ENCODE assay signal across 8 cellular contexts in genomic region chr17:76264425-76264754, GRCh38. TPM values are rescaled to one million over a fixed set of nuclear protein-coding genes. Genes with fewer than 3 reads are reported as not detected.
A peak's percentile ranks its signal among the peaks of the same experiment; 100 is the strongest.
DNase-seq lines count a peak whose midpoint lies in the region; ATAC-seq and TF ChIP-seq lines count a peak whose summit lies in the region.

No MANE protein-coding gene starts in this region.

- no peak overlapping the region for H3K4me3 ChIP-seq in RWPE2 (ENCODE audit: severe bottlenecking)
- H3K4me3 ChIP-seq in fibroblast of villous mesenchyme (ENCODE audit: low read depth, low read length), result peak overlapping the region; percentile 40
- peak overlapping the region in 1 of 5 donors; percentile 28 for H3K4me3 ChIP-seq in subcutaneous abdominal adipose tissue (ENCODE audit: low read depth in 1 of 5, low read length in 5 of 5)

- H3K9ac ChIP-seq in subcutaneous abdominal adipose tissue (ENCODE audit: low read length in 5 of 5), result peak overlapping the region in 2 of 5 donors; percentile 24 to 41

- H3K27me3 ChIP-seq in RWPE2 (ENCODE audit: insufficient read depth, poor library complexity, severe bottlenecking) (no peaks in the 10 kb centered on the region), subcutaneous abdominal adipose tissue (ENCODE audit: control insufficient read depth in 5 of 5, insufficient read depth in 4 of 5, low read length in 5 of 5) (no peaks in the 10 kb centered on the region)

- no peak for DNase-seq in activated CD4-positive, alpha-beta T cell treated with anti-CD3 and anti-CD28 coated beads, Interleukin-2, amount 10 ng/mL, durations not matched to agents 7 days and 5 days
- DNase-seq in activated CD4-positive, alpha-beta T cell treated with anti-CD3 and anti-CD28 coated beads, Interleukin-2, amount 50 U/mL, for 48 hours, result no peak
- DNase-seq in RWPE2 (ENCODE audit: low spot score) (no peak), fibroblast of villous mesenchyme (ENCODE audit: low read depth) (no peak), inferior parietal cortex (ENCODE audit: extremely low spot score) (no peak)

- peaks cover 57% of the 10 kb centered on the region for H3K4me1 Mint-ChIP-seq in activated CD4-positive, alpha-beta T cell treated with anti-CD3 and anti-CD28 coated beads, Interleukin-2, amount 10 ng/mL, durations not matched to agents 7 days and 5 days

- peak overlapping the region; percentile 89 for H3K27ac Mint-ChIP-seq in activated CD4-positive, alpha-beta T cell treated with anti-CD3 and anti-CD28 coated beads, Interleukin-2, amount 10 ng/mL, durations not matched to agents 7 days and 5 days

- no peaks in the 10 kb centered on the region for H3K9me3 Mint-ChIP-seq in activated CD4-positive, alpha-beta T cell treated with anti-CD3 and anti-CD28 coated beads, Interleukin-2, amount 10 ng/mL, durations not matched to agents 7 days and 5 days

- no peaks in the 10 kb centered on the region for H3K27me3 Mint-ChIP-seq in activated CD4-positive, alpha-beta T cell treated with anti-CD3 and anti-CD28 coated beads, Interleukin-2, amount 10 ng/mL, durations not matched to agents 7 days and 5 days

- peaks cover 44% of the 10 kb centered on the region for H3K4me1 ChIP-seq in RWPE2 (ENCODE audit: insufficient read depth, poor library complexity, severe bottlenecking)
- peaks cover 8 to 66% (median 56%) of the 10 kb centered on the region in 5 donors for H3K4me1 ChIP-seq in subcutaneous abdominal adipose tissue (ENCODE audit: control insufficient read depth in 5 of 5, insufficient read depth in 5 of 5, low read length in 5 of 5)

- H3K27ac ChIP-seq in RWPE2 (ENCODE audit: poor library complexity, severe bottlenecking), result peak overlapping the region; percentile 75
- H3K27ac ChIP-seq in subcutaneous abdominal adipose tissue (ENCODE audit: low read depth, low read length), result peak overlapping the region; percentile 47

- TF ChIP-seq CTCF in RWPE2 (IDR thresholded peaks at IDR 0.05; ENCODE audit: poor library complexity, severe bottlenecking) (no peak), fibroblast of villous mesenchyme (IDR thresholded peaks at IDR 0.05; ENCODE audit: insufficient read depth, low read depth, low read length) (no peak)

- peak overlapping the region; percentile 73 for H3K4me3 Mint-ChIP-seq in activated CD4-positive, alpha-beta T cell treated with anti-CD3 and anti-CD28 coated beads, Interleukin-2, amount 10 ng/mL, durations not matched to agents 7 days and 5 days

- CTCF ChIA-PET in activated CD4-positive, alpha-beta T cell treated with anti-CD3 and anti-CD28 coated beads, Interleukin-2, amount 10 ng/mL, durations not matched to agents 7 days and 5 days (lab: Charles Lee), result interaction anchor here (0.6 to 5.7 kb wide), 12 partner anchors 11 to 821 kb away, joined by 3 to 40 read pairs (median 4); partner anchors contain the start of gene TRIM65

- peaks cover 38% of the 10 kb centered on the region for H3K36me3 Mint-ChIP-seq in activated CD4-positive, alpha-beta T cell treated with anti-CD3 and anti-CD28 coated beads, Interleukin-2, amount 10 ng/mL, durations not matched to agents 7 days and 5 days (ENCODE audit: low read depth)

- no peak for ATAC-seq in RWPE2 (ENCODE audit: low read depth)
- ATAC-seq in GM19467 (IDR thresholded peaks at IDR 0.05; ENCODE audit: unreplicated experiment), result no peak
- no peak for ATAC-seq in GM21360 (IDR thresholded peaks at IDR 0.05; ENCODE audit: unreplicated experiment)

- H3K36me3 ChIP-seq in RWPE2 (ENCODE audit: low read depth) (peaks cover 16% of the 10 kb centered on the region), subcutaneous abdominal adipose tissue (ENCODE audit: control insufficient read depth in 5 of 5, insufficient read depth in 5 of 5, low read length in 5 of 5) (peaks cover 0 to 9% (median 3%) of the 10 kb centered on the region in 5 donors)

- POLR2A ChIA-PET in activated CD4-positive, alpha-beta T cell treated with anti-CD3 and anti-CD28 coated beads, Interleukin-2, amount 10 ng/mL, durations not matched to agents 7 days and 5 days (lab: Charles Lee), result interaction anchor here (0.7 to 2.1 kb wide), 9 partner anchors 13 to 480 kb away, joined by 3 to 27 read pairs (median 4); partner anchors contain the start of gene UNK

- H3K9me3 ChIP-seq in RWPE2 (ENCODE audit: severe bottlenecking) (no peaks in the 10 kb centered on the region), subcutaneous abdominal adipose tissue (ENCODE audit: control insufficient read depth in 5 of 5, low read length in 5 of 5) (no peaks in the 10 kb centered on the region)

RNA-seq across cellular contexts. Expression of gene UBALD2, which starts 0.8 kb away (rescaled TPM):
- total RNA-seq in activated CD4-positive, alpha-beta T cell treated with anti-CD3 and anti-CD28 coated beads, Interleukin-2, amount 10 ng/mL, durations not matched to agents 7 days and 5 days, result 100 to 1,000 TPM; 319 to 399 TPM
- 5.5 and 5.6 TPM in 2 replicates for total RNA-seq in fibroblast of villous mesenchyme

RNA-seq across cellular contexts. Expression of gene RNF157, which starts 24.1 kb away (rescaled TPM):
- total RNA-seq in activated CD4-positive, alpha-beta T cell treated with anti-CD3 and anti-CD28 coated beads, Interleukin-2, amount 10 ng/mL, durations not matched to agents 7 days and 5 days, result 100 to 1,000 TPM; 121 to 129 TPM
- 4.7 and 10.0 TPM in 2 replicates for total RNA-seq in fibroblast of villous mesenchyme

RNA-seq across cellular contexts. Expression of gene QRICH2, which starts 43.7 kb away (rescaled TPM):
- total RNA-seq in activated CD4-positive, alpha-beta T cell treated with anti-CD3 and anti-CD28 coated beads, Interleukin-2, amount 10 ng/mL, durations not matched to agents 7 days and 5 days, result 1 to 10 TPM; 3.6 to 3.7 TPM
- total RNA-seq in fibroblast of villous mesenchyme, result 2.2 and 2.6 TPM in 2 replicates

Comparison
In these comparisons a context has a peak if more than half of its experiments do, and no peak if none do; other contexts are left out.
1. RNA of gene UBALD2, which starts 0.8 kb away (total RNA-seq): 319 to 399 TPM in activated CD4-positive, alpha-beta T cell treated with anti-CD3 and anti-CD28 coated beads, Interleukin-2, amount 10 ng/mL, durations not matched to agents 7 days and 5 days; 5.5 to 5.6 TPM in fibroblast of villous mesenchyme; every median in the first group is over 10 times any median in the second.
2. RNA of gene RNF157, which starts 24.1 kb away (total RNA-seq): 121 to 129 TPM in activated CD4-positive, alpha-beta T cell treated with anti-CD3 and anti-CD28 coated beads, Interleukin-2, amount 10 ng/mL, durations not matched to agents 7 days and 5 days; 4.7 to 10.0 TPM in fibroblast of villous mesenchyme; every median in the first group is over 10 times any median in the second.